9 cellular contexts compared by ENCODE assay signal in genomic region chr1:53061123-53061858, GRCh38. TPM values are rescaled to one million over a fixed set of nuclear protein-coding genes. Genes with fewer than 3 reads are reported as not detected.
DNase-seq lines count a peak whose midpoint lies in the region; TF ChIP-seq lines count a peak whose summit lies in the region.
"Had no signal": no experiment of that assay in that cellular context is flagged by ENCODE, and none has a peak within 500 bp of the region (broad histone marks: within the 10 kb centered on the region; RNA-seq: fewer than 3 reads in every experiment).

No MANE protein-coding gene starts in this region.

- H2BK12ac ChIP-seq in mesenchymal stem cell (ENCODE audit: low read length in 2 of 2) = peak overlapping the region in 1 of 2 experiments; percentile 33

- DNase-seq in mesenchymal stem cell (no peak), KG1 (lab: John Stamatoyannopoulos, UW) (no peak), ACHN (no peak), PC-9 (no peak)
- no peak for DNase-seq in stimulated activated CD4-positive, alpha-beta T cell treated with anti-CD3 and anti-CD28 coated beads, Interleukin-2, amount 100 ng/mL, for 48 hours
- DNase-seq: NCI-H2171 had no signal

- H3K79me2 ChIP-seq in PC-9 (ENCODE audit: low read depth) = no peaks in the 10 kb centered on the region

- H3K4me1 ChIP-seq in HUES6 (ENCODE audit: control insufficient read depth, insufficient read depth, low read length) (peaks cover 17% of the 10 kb centered on the region), ectodermal cell (ENCODE audit: control insufficient read depth, insufficient read depth, low read length) (peaks cover 11% of the 10 kb centered on the region), mesenchymal stem cell (ENCODE audit: control insufficient read depth, insufficient read depth, low read depth, low read length) (peaks cover 17% of the 10 kb centered on the region), stomach smooth muscle (ENCODE audit: control insufficient read depth, insufficient read depth, low read length) (peaks cover 26% of the 10 kb centered on the region), PC-9 (replicated peaks; ENCODE audit: insufficient read depth) (no peaks in the 10 kb centered on the region)

- H3K9ac ChIP-seq in HUES6 (ENCODE audit: low read length) (no peak overlapping the region), mesenchymal stem cell (ENCODE audit: low read length) (peak overlapping the region; percentile 88), stomach smooth muscle (ENCODE audit: low read length in 2 of 2) (peak overlapping the region; percentile 34 to 36)

- WGBS in ectodermal cell, 2 experiments = 56 to 57% methylated on average over 19 of the region's 19 CpGs
- WGBS in mesenchymal stem cell = 56% methylated on average over 19 of the region's 19 CpGs

- no peaks in the 10 kb centered on the region for H3K79me1 ChIP-seq in mesenchymal stem cell (replicated peaks; ENCODE audit: low read length, poor library complexity, severe bottlenecking)

- H3K4me3 ChIP-seq in HUES6 (ENCODE audit: low read depth, low read length) = peak overlapping the region; percentile 62
- peak overlapping the region; percentile 42 for H3K4me3 ChIP-seq in ectodermal cell (ENCODE audit: insufficient read depth, low read depth, low read length)
- peak overlapping the region; percentile 48 to 82 for H3K4me3 ChIP-seq in mesenchymal stem cell (ENCODE audit: insufficient read depth in 1 of 2, low read depth in 1 of 2, low read length in 2 of 2)
- peak overlapping the region; percentile 60 to 81 for H3K4me3 ChIP-seq in stomach smooth muscle (ENCODE audit: low read length in 2 of 2)
- H3K4me3 ChIP-seq in PC-9 = no peak overlapping the region

- in situ Hi-C loops in ACHN (cut with HindIII; ENCODE audit: low pct_ligation_motif_present, low pct_unique_long_range_greater_than_20kb, low sequenced_read_pairs) = no loop called here

- CTCF ChIA-PET in PC-9 (lab: Charles Lee) = no interaction called here

- TF ChIP-seq CTCF in PC-9 (conservative IDR thresholded peaks at IDR 0.05) = no peak

- H3K23ac ChIP-seq in mesenchymal stem cell (ENCODE audit: low read length in 2 of 2) = peak overlapping the region in 1 of 2 experiments; percentile 17

- H3K27ac ChIP-seq in HUES6 (ENCODE audit: low read depth, low read length) = no peak overlapping the region
- no peak overlapping the region for H3K27ac ChIP-seq in ectodermal cell (ENCODE audit: insufficient read depth, low read depth, low read length, poor library complexity, severe bottlenecking)
- H3K27ac ChIP-seq in mesenchymal stem cell (ENCODE audit: low read length, poor library complexity, severe bottlenecking) = no peak overlapping the region
- peak overlapping the region; percentile 55 for H3K27ac ChIP-seq in stomach smooth muscle (ENCODE audit: low read length)
- no peak overlapping the region for H3K27ac ChIP-seq in PC-9

- intact Hi-C loops in PC-9 (cut with micrococcal nuclease; ENCODE audit: unreplicated experiment) = no loop called here

- H3K27me3 ChIP-seq in HUES6 (ENCODE audit: control insufficient read depth, insufficient read depth, low read length) = peaks cover 85% of the 10 kb centered on the region
- H3K27me3 ChIP-seq in ectodermal cell (ENCODE audit: control insufficient read depth, insufficient read depth, low read length, poor library complexity, severe bottlenecking) = peaks cover 83% of the 10 kb centered on the region
- peaks cover 0 to 38% of the 10 kb centered on the region in 2 experiments for H3K27me3 ChIP-seq in mesenchymal stem cell (ENCODE audit: control insufficient read depth in 1 of 2, insufficient read depth in 1 of 2, low read length in 2 of 2)
- H3K27me3 ChIP-seq in stomach smooth muscle (ENCODE audit: control insufficient read depth in 1 of 2, insufficient read depth in 2 of 2, low read length in 2 of 2) = peaks cover 0 to 7% of the 10 kb centered on the region in 2 donors
- no peaks in the 10 kb centered on the region for H3K27me3 ChIP-seq in PC-9 (ENCODE audit: insufficient read depth, low read depth)

- H2BK5ac ChIP-seq in mesenchymal stem cell (ENCODE audit: low read depth, low read length, poor library complexity, severe bottlenecking) = no peak overlapping the region

- no peak overlapping the region for H2BK15ac ChIP-seq in mesenchymal stem cell (ENCODE audit: low read depth, poor library complexity, severe bottlenecking)

- no peaks in the 10 kb centered on the region for H3F3A ChIP-seq in PC-9 (ENCODE audit: insufficient read depth, low read depth)

- H3K4me2 ChIP-seq in mesenchymal stem cell (ENCODE audit: low read length, poor library complexity, severe bottlenecking) (peak overlapping the region; percentile 97), PC-9 (no peak overlapping the region)

- no peaks in the 10 kb centered on the region; the same call in 1 of the 2 replicates for H3K9me2 ChIP-seq in PC-9 (ENCODE audit: insufficient read depth)

- no peaks in the 10 kb centered on the region for H3K9me3 ChIP-seq in HUES6 (ENCODE audit: control insufficient read depth, insufficient read depth, low read depth, low read length)
- no peaks in the 10 kb centered on the region for H3K9me3 ChIP-seq in ectodermal cell (ENCODE audit: control insufficient read depth, low read length)
- H3K9me3 ChIP-seq in mesenchymal stem cell (ENCODE audit: control insufficient read depth, low read length) = no peaks in the 10 kb centered on the region
- no peaks in the 10 kb centered on the region for H3K9me3 ChIP-seq in stomach smooth muscle (ENCODE audit: control insufficient read depth in 2 of 2, low read length in 2 of 2)
- H3K9me3 ChIP-seq in PC-9 (ENCODE audit: insufficient read depth, low read depth) = no peaks in the 10 kb centered on the region

- no peaks in the 10 kb centered on the region for H4K20me1 ChIP-seq in PC-9 (ENCODE audit: insufficient read depth)

- no peak overlapping the region for H2AK5ac ChIP-seq in mesenchymal stem cell (ENCODE audit: low read length, severe bottlenecking)

- POLR2A ChIA-PET in PC-9 (lab: Charles Lee; ENCODE audit: unreplicated experiment) = no interaction called here

- peak overlapping the region in 1 of 2 experiments; percentile 57 for H3K14ac ChIP-seq in mesenchymal stem cell (ENCODE audit: low read length in 2 of 2)

- H3K18ac ChIP-seq in mesenchymal stem cell (ENCODE audit: low read depth in 1 of 2, low read length in 2 of 2) = peak overlapping the region; percentile 52 to 80

- peak overlapping the region; percentile 75 for H4K8ac ChIP-seq in mesenchymal stem cell (ENCODE audit: low read length)

- peak overlapping the region; percentile 38 for H2BK120ac ChIP-seq in mesenchymal stem cell (ENCODE audit: low read depth, low read length)

- BruUV-seq in PC-9 (replicated peaks; lab: Mats Ljungman, UMichigan) = no TSS peak

- peak overlapping the region; percentile 78 for H4K91ac ChIP-seq in mesenchymal stem cell (ENCODE audit: low read length)

- H2AFZ ChIP-seq in mesenchymal stem cell (ENCODE audit: low read depth, low read length) (no peak overlapping the region), PC-9 (no peak overlapping the region)

- H3K36me3 ChIP-seq in HUES6 (ENCODE audit: control insufficient read depth, insufficient read depth, low read length) (no peaks in the 10 kb centered on the region), ectodermal cell (ENCODE audit: control insufficient read depth, insufficient read depth, low read length) (no peaks in the 10 kb centered on the region), mesenchymal stem cell (ENCODE audit: control insufficient read depth in 1 of 2, insufficient read depth in 2 of 2, low read depth in 1 of 2, low read length in 2 of 2) (peaks cover 0 to 17% of the 10 kb centered on the region in 2 experiments), stomach smooth muscle (ENCODE audit: control insufficient read depth in 2 of 2, insufficient read depth in 2 of 2, low read length in 2 of 2) (no peaks in the 10 kb centered on the region), PC-9 (ENCODE audit: low read depth) (no peaks in the 10 kb centered on the region)

- peak overlapping the region in 1 of 2 experiments; percentile 32 for H3K4ac ChIP-seq in mesenchymal stem cell (ENCODE audit: low read depth in 1 of 2, low read length in 2 of 2)

RNA-seq across cellular contexts. Expression of gene PODN, which starts 0.7 kb away (rescaled TPM):
- polyA plus RNA-seq in ectodermal cell (2013, experiment 1 of 4) = 0.26 TPM
- polyA plus RNA-seq in ectodermal cell (2013, experiment 2 of 4) = 0.34 TPM
- polyA plus RNA-seq in ectodermal cell (2013, experiment 3 of 4) = 0.59 TPM
- polyA plus RNA-seq in ectodermal cell (2013, experiment 4 of 4) = 0.81 TPM
- 54.8 TPM for polyA plus RNA-seq in mesenchymal stem cell (2013, experiment 1 of 2)
- 53.6 TPM for polyA plus RNA-seq in mesenchymal stem cell (2013, experiment 2 of 2)
- total RNA-seq in PC-9 (2021) = not detected in 2 replicates
